In genomic region chr17:40113110-40113960, GRCh38 we compare ENCODE assay signal across 8 cellular contexts. TPM values are rescaled to one million over a fixed set of nuclear protein-coding genes. Genes with fewer than 3 reads are reported as not detected.
DNase-seq lines count a peak whose midpoint lies in the region; ATAC-seq and TF ChIP-seq lines count a peak whose summit lies in the region.

No MANE protein-coding gene starts in this region.

- H2BK120ac ChIP-seq in trophoblast cell (ENCODE audit: insufficient read depth, low read length, poor library complexity) = peak overlapping the region; percentile 59

- peak overlapping the region; percentile 37 for H4K12ac ChIP-seq in trophoblast cell (ENCODE audit: low read depth, low read length)

- H3K4ac ChIP-seq in trophoblast cell (ENCODE audit: low read depth, low read length) = peak overlapping the region; percentile 28

- H3K9ac ChIP-seq in SU-DHL-6 (ENCODE audit: low read length) (peak overlapping the region; percentile 62), trophoblast cell (ENCODE audit: low read length) (peak overlapping the region; percentile 23)

- H4K20me1 ChIP-seq in SU-DHL-6 (ENCODE audit: low read depth, low read length) = no peaks in the 10 kb centered on the region

- H3K4me3 ChIP-seq in SU-DHL-6 (ENCODE audit: insufficient read depth, low read length, poor library complexity, severe bottlenecking) = peak overlapping the region; percentile 40
- H3K4me3 ChIP-seq in trophoblast cell (ENCODE audit: low read depth, low read length) = peak overlapping the region; percentile 17
- peak overlapping the region; percentile 13 to 55 (median 25) for H3K4me3 ChIP-seq in transverse colon

- TF ChIP-seq POLR2A in transverse colon (IDR thresholded peaks at IDR 0.05) = peak; percentile 66

- H3K9me3 ChIP-seq in SU-DHL-6 (ENCODE audit: insufficient read depth, low read length) = no peaks in the 10 kb centered on the region
- peaks cover 1% of the 10 kb centered on the region for H3K9me3 ChIP-seq in trophoblast cell (ENCODE audit: insufficient read depth, low read depth, low read length)
- H3K9me3 ChIP-seq in transverse colon = no peaks in the 10 kb centered on the region

- H2BK5ac ChIP-seq in trophoblast cell (ENCODE audit: low read depth, low read length, poor library complexity) = peak overlapping the region; percentile 86

- peak overlapping the region; percentile 73 for H4K8ac ChIP-seq in trophoblast cell (ENCODE audit: low read depth, low read length)

- H3K4me1 ChIP-seq in trophoblast cell (ENCODE audit: control insufficient read depth in 1 of 2, insufficient read depth in 2 of 2, low read length in 2 of 2) (peaks cover 23 to 32% of the 10 kb centered on the region in 2 experiments), transverse colon (peaks cover 55 to 73% (median 64%) of the 10 kb centered on the region in 4 donors)

- DNase-seq in NCI-H1417 (lab: John Stamatoyannopoulos, UW) = peak; percentile 92 to 97 (median 94)
- peak; percentile 92 for DNase-seq in activated naive CD8-positive, alpha-beta T cell treated with anti-CD3 and anti-CD28 coated beads, Interleukin-2, amount 50 U/mL, for 24 hours
- peak; percentile 97 for DNase-seq in cardiac septum (ENCODE audit: low spot score)
- DNase-seq in trophoblast cell = peak; percentile 92 to 97
- peak; percentile 97 for DNase-seq in transverse colon

- H2BK12ac ChIP-seq in trophoblast cell (ENCODE audit: low read length) = peak overlapping the region; percentile 21

- peak overlapping the region; percentile 45 for H3K14ac ChIP-seq in trophoblast cell (ENCODE audit: low read length)

- in situ Hi-C loops in transverse colon (cut with MboI; ENCODE audit: low pct_ligation_motif_present in 1 of 4, low pct_unique_long_range_greater_than_20kb in 1 of 4, low sequenced_read_pairs in 3 of 4) = loop anchor here in 1 of 4 donors (10.0 kb wide), 2 partner anchors 49 to 51 kb away; partner anchors contain the start of gene THRA

- peaks cover 56% of the 10 kb centered on the region for H3K4me1 Mint-ChIP-seq in activated naive CD8-positive, alpha-beta T cell treated with anti-CD3 and anti-CD28 coated beads, Interleukin-2, amount 50 U/mL, for 24 hours

- no peaks in the 10 kb centered on the region for H3K9me2 ChIP-seq in SU-DHL-6 (replicated peaks; ENCODE audit: insufficient read depth, low read length)

- H3K79me1 ChIP-seq in trophoblast cell (ENCODE audit: low read length) = peaks cover 15% of the 10 kb centered on the region

- H3K27me3 ChIP-seq in SU-DHL-6 (ENCODE audit: low read length) = no peaks in the 10 kb centered on the region
- no peaks in the 10 kb centered on the region for H3K27me3 ChIP-seq in trophoblast cell (ENCODE audit: insufficient read depth, low read length)
- H3K27me3 ChIP-seq in transverse colon = no peaks in the 10 kb centered on the region

- H3K4me2 ChIP-seq in SU-DHL-6 (ENCODE audit: low read depth, low read length, poor library complexity, severe bottlenecking) = peak overlapping the region; percentile 69
- peak overlapping the region; percentile 60 for H3K4me2 ChIP-seq in trophoblast cell (ENCODE audit: low read length)

- WGBS in trophoblast cell (ENCODE audit: extremely low coverage, insufficient coverage, insufficient read length) = no CpG with 5 or more reads among the region's 18 CpGs
- 0 to 2% methylated on average over 10 to 18 of the region's 18 CpGs for WGBS in transverse colon (ENCODE audit: low coverage in 1 of 2), 2 donors

- no peaks in the 10 kb centered on the region for H3K36me3 ChIP-seq in SU-DHL-6 (ENCODE audit: low read length)
- H3K36me3 ChIP-seq in trophoblast cell (ENCODE audit: control insufficient read depth in 1 of 2, insufficient read depth in 2 of 2, low read length in 2 of 2) = no peaks in the 10 kb centered on the region
- no peaks in the 10 kb centered on the region for H3K36me3 ChIP-seq in transverse colon

- no peaks in the 10 kb centered on the region for H3K9me3 Mint-ChIP-seq in activated naive CD8-positive, alpha-beta T cell treated with anti-CD3 and anti-CD28 coated beads, Interleukin-2, amount 50 U/mL, for 24 hours

- H3K27me3 Mint-ChIP-seq in activated naive CD8-positive, alpha-beta T cell treated with anti-CD3 and anti-CD28 coated beads, Interleukin-2, amount 50 U/mL, for 24 hours = peaks cover 2% of the 10 kb centered on the region

- peak overlapping the region; percentile 83 for H3K4me3 Mint-ChIP-seq in activated naive CD8-positive, alpha-beta T cell treated with anti-CD3 and anti-CD28 coated beads, Interleukin-2, amount 50 U/mL, for 24 hours

- intact Hi-C loops in cardiac septum (cut with DNase I) = loop anchor here (2.0 to 5.0 kb wide), 3 partner anchors 15 to 95 kb away; no protein-coding TSS in a partner anchor
- intact Hi-C loops in transverse colon (cut with DNase I; ENCODE audit: low total_unique reads) = loop anchor here (5.0 to 10.0 kb wide), 2 partner anchors 51 kb away; partner anchors contain the start of gene THRA

- no peak overlapping the region for H2AK5ac ChIP-seq in trophoblast cell (ENCODE audit: low read length)

- H3K36me3 Mint-ChIP-seq in activated naive CD8-positive, alpha-beta T cell treated with anti-CD3 and anti-CD28 coated beads, Interleukin-2, amount 50 U/mL, for 24 hours (ENCODE audit: low read depth) = no peaks in the 10 kb centered on the region

- H3F3A ChIP-seq in SU-DHL-6 (ENCODE audit: insufficient read depth) = no peaks in the 10 kb centered on the region

- no peak overlapping the region for H3K23ac ChIP-seq in trophoblast cell (ENCODE audit: low read length)

- peak overlapping the region; percentile 78 for H4K91ac ChIP-seq in trophoblast cell (ENCODE audit: low read depth, low read length)

- H3K27ac ChIP-seq in SU-DHL-6 (ENCODE audit: low read depth, low read length) (peak overlapping the region; percentile 60), trophoblast cell (ENCODE audit: low read depth, low read length) (peak overlapping the region; percentile 94), transverse colon (peak overlapping the region; percentile 93 to 99 (median 96))

- peak overlapping the region; percentile 94 for H3K27ac Mint-ChIP-seq in activated naive CD8-positive, alpha-beta T cell treated with anti-CD3 and anti-CD28 coated beads, Interleukin-2, amount 50 U/mL, for 24 hours

- H2AFZ ChIP-seq in SU-DHL-6 (ENCODE audit: low read depth, low read length, severe bottlenecking) (peak overlapping the region; percentile 6), trophoblast cell (ENCODE audit: insufficient read depth, low read length, poor library complexity) (peak overlapping the region; percentile 30)

- H3K79me2 ChIP-seq in SU-DHL-6 (ENCODE audit: insufficient read depth, low read length) (no peaks in the 10 kb centered on the region), trophoblast cell (ENCODE audit: control insufficient read depth, insufficient read depth, low read length, poor library complexity) (no peaks in the 10 kb centered on the region)

- TF ChIP-seq EP300 in transverse colon (IDR thresholded peaks at IDR 0.05; ENCODE audit: low read depth) = no peak

- peak; percentile 83 for ATAC-seq in HG02678 (IDR thresholded peaks at IDR 0.05; ENCODE audit: unreplicated experiment)
- peak; percentile 78 for ATAC-seq in activated naive CD8-positive, alpha-beta T cell treated with anti-CD3 and anti-CD28 coated beads, Interleukin-2, amount 50 U/mL, for 24 hours

- peak overlapping the region; percentile 44 for H3K18ac ChIP-seq in trophoblast cell (ENCODE audit: low read length)

- TF ChIP-seq CTCF in GM12872 (IDR thresholded peaks at IDR 0.05; ENCODE audit: insufficient read depth, low read depth, low read length) (peak; percentile 76), SU-DHL-6 (IDR thresholded peaks at IDR 0.05; ENCODE audit: insufficient read depth, low read length, poor library complexity, severe bottlenecking) (peak; percentile 67), transverse colon (IDR thresholded peaks at IDR 0.05) (peak; percentile 80 to 98 (median 83))

RNA-seq across cellular contexts. Expression of gene MSL1, which starts 8.4 kb away (rescaled TPM):
- total RNA-seq in cardiac septum (53.7 TPM), transverse colon (100 to 1,000 TPM in 2 of 4 donors, 10 to 100 TPM in 2; 73.9 to 258 (median 90.6) TPM)
- polyA plus RNA-seq in trophoblast cell (2013) = 52.5 and 54.4 TPM in 2 replicates

RNA-seq across cellular contexts. Expression of gene NR1D1, which starts 12.9 kb away (rescaled TPM):
- total RNA-seq in cardiac septum (25.8 TPM), transverse colon (10 to 100 TPM in 1 of 4 donors, 1 to 10 TPM in 3; 4.8 to 18.0 (median 7.3) TPM)
- 2.0 and 2.2 TPM in 2 replicates for polyA plus RNA-seq in trophoblast cell (2013)

RNA-seq across cellular contexts. Expression of gene CASC3, which starts 27.0 kb away (rescaled TPM):
- total RNA-seq in cardiac septum (54.8 TPM), transverse colon (10 to 100 TPM; 41.8 to 65.1 (median 51.0) TPM)
- polyA plus RNA-seq in trophoblast cell (2013) = 49.0 and 50.6 TPM in 2 replicates

RNA-seq across cellular contexts. Expression of gene THRA, which starts 50.6 kb away (rescaled TPM):
- total RNA-seq in cardiac septum (66.8 TPM), transverse colon (10 to 100 TPM; 32.6 to 82.6 (median 58.6) TPM)
- polyA plus RNA-seq in trophoblast cell (2013) = 4.1 TPM in 2 replicates

RNA-seq across cellular contexts. Expression of gene MED24, which starts 59.1 kb away (rescaled TPM):
- total RNA-seq in cardiac septum (56.4 TPM), transverse colon (100 to 1,000 TPM in 2 of 4 donors, 10 to 100 TPM in 2; 64.3 to 294 (median 112) TPM)
- 44.7 and 45.9 TPM in 2 replicates for polyA plus RNA-seq in trophoblast cell (2013)

Comparison
In these comparisons a context has a peak if more than half of its experiments do, and no peak if none do; other contexts are left out.
1. Peak in every context shown above with its lines: DNase-seq, ATAC-seq, H3K4me3 ChIP-seq and H3K27ac ChIP-seq.